11 cellular contexts compared by ENCODE assay signal in genomic region chr5:169629847-169630548, GRCh38. TPM values are rescaled to one million over a fixed set of nuclear protein-coding genes. Genes with fewer than 3 reads are reported as not detected.
DNase-seq lines count a peak whose midpoint lies in the region; ATAC-seq and TF ChIP-seq lines count a peak whose summit lies in the region.
"Had no signal": no experiment of that assay in that cellular context is flagged by ENCODE, and none has a peak within 500 bp of the region (broad histone marks: within the 10 kb centered on the region; RNA-seq: fewer than 3 reads in every experiment).

No MANE protein-coding gene starts in this region.

- peaks cover 2 to 10% (median 4%) of the 10 kb centered on the region in 5 donors for H3K27me3 Mint-ChIP-seq in naive thymus-derived CD8-positive, alpha-beta T cell

- no peak overlapping the region for H3K27ac Mint-ChIP-seq in naive thymus-derived CD8-positive, alpha-beta T cell

- peak overlapping the region; percentile 58 for H3K9ac ChIP-seq in GM23248

- no peak for TF ChIP-seq CTCF in AG04449 (IDR thresholded peaks at IDR 0.05; ENCODE audit: insufficient read depth, low read length, missing control alignments)

- peaks cover 55% of the 10 kb centered on the region for H3F3A ChIP-seq in GM23248 (ENCODE audit: insufficient read depth)

- no peaks in the 10 kb centered on the region for H3K36me3 Mint-ChIP-seq in naive thymus-derived CD8-positive, alpha-beta T cell

- peak overlapping the region; percentile 60 for H3K4me2 ChIP-seq in GM23248 (ENCODE audit: unreplicated experiment)

- in situ Hi-C loops in GM23248 (cut with MboI), result no loop called here

- peaks cover 0 to 8% (median 3%) of the 10 kb centered on the region in 9 donors for H3K9me3 Mint-ChIP-seq in naive thymus-derived CD8-positive, alpha-beta T cell

- H3K4me3 ChIP-seq in AG04449 (ENCODE audit: low read depth, low read length) (no peak overlapping the region), GM23248 (no peak overlapping the region)

- H3K36me3 ChIP-seq in GM23248 (ENCODE audit: low read depth), result no peaks in the 10 kb centered on the region
- H3K36me3 ChIP-seq: neutrophil had no signal

- DNase-seq in AG04449 (ENCODE audit: low read depth, low spot score) (peak; percentile 62), GM23248 (peak; percentile 96), T1000 (lab: John Stamatoyannopoulos, UW) (peak; percentile 9), fibroblast of the conjunctiva (ENCODE audit: low read depth) (peak; percentile 28), activated gamma-delta T cell (lab: John Stamatoyannopoulos, UW) (no peak), NCI-H1417 treated with DMSO at 0.1 percent for 48 hours (lab: John Stamatoyannopoulos, UW) (no peak)
- DNase-seq in naive thymus-derived CD8-positive, alpha-beta T cell, result no peak
- DNase-seq: NCI-H2107, SHP77 treated with DMSO at 0.1 percent for 48 hours had no signal

- H3K4me1 ChIP-seq in GM23248 (ENCODE audit: insufficient read depth), result peaks cover 74% of the 10 kb centered on the region

- H3K4me3 Mint-ChIP-seq in naive thymus-derived CD8-positive, alpha-beta T cell, result no peak overlapping the region

- no peak overlapping the region for H2AFZ ChIP-seq in GM23248

- no peak for ATAC-seq in GM21381 (IDR thresholded peaks at IDR 0.05; ENCODE audit: unreplicated experiment)
- ATAC-seq in naive thymus-derived CD8-positive, alpha-beta T cell, result no peak

- H4K20me1 ChIP-seq in GM23248 (ENCODE audit: insufficient read depth), result no peaks in the 10 kb centered on the region

- no peaks in the 10 kb centered on the region for H3K9me3 ChIP-seq in GM23248 (ENCODE audit: low read depth)
- H3K9me3 ChIP-seq: neutrophil had no signal

- WGBS in GM23248 (ENCODE audit: low coverage in 1 of 2, low lambda C conversion rate in 2 of 2, missing lambda C conversion rate in 2 of 2), 2 experiments, result 43 to 46% methylated on average over 6 of the region's 6 CpGs

- no peaks in the 10 kb centered on the region for H3K79me2 ChIP-seq in GM23248 (ENCODE audit: insufficient read depth)

- POLR2A ChIA-PET in AG04449 (lab: Yijun Ruan, JAX), result interaction anchor here (0.7 kb wide), 2 partner anchors 8 to 66 kb away, joined by 3 to 4 read pairs; no protein-coding TSS in a partner anchor
- POLR2A ChIA-PET in naive thymus-derived CD8-positive, alpha-beta T cell (lab: Charles Lee), result no interaction called here

- peaks cover 0 to 4% (median 0%) of the 10 kb centered on the region in 4 donors for H3K4me1 Mint-ChIP-seq in naive thymus-derived CD8-positive, alpha-beta T cell

- no peaks in the 10 kb centered on the region for H3K9me2 ChIP-seq in GM23248 (ENCODE audit: insufficient read depth)

- peak overlapping the region; percentile 92 for H3K27ac ChIP-seq in GM23248
- H3K27ac ChIP-seq: neutrophil had no signal

- CTCF ChIA-PET in AG04449 (lab: Yijun Ruan, JAX), result interaction anchor here (0.6 kb wide), 1 partner anchor 351 kb away, joined by 3 read pairs; no protein-coding TSS in a partner anchor

- H3K27me3 ChIP-seq in GM23248 (replicated peaks; ENCODE audit: insufficient read depth), result no peaks in the 10 kb centered on the region
- H3K27me3 ChIP-seq: neutrophil had no signal

RNA-seq across cellular contexts. Expression of gene DOCK2, which starts 7.1 kb away (rescaled TPM):
- 10.4 and 12.1 TPM in 2 replicates for total RNA-seq in GM23248 (2014; rRNA removed; shearing (Covaris generic))
- 5.4 and 6.5 TPM in 2 replicates for polyA plus RNA-seq in GM23248 (2016; fragmentation: Nextera tagmentation; extraction: Ambion mirVana)
- total RNA-seq in naive thymus-derived CD8-positive, alpha-beta T cell, result 100 to 1,000 TPM; 171 to 182 TPM
- polyA plus RNA-seq in naive thymus-derived CD8-positive, alpha-beta T cell, result 10 to 100 TPM; 59.5 to 84.6 (median 71.0) TPM

RNA-seq across cellular contexts. Expression of gene SPDL1, which starts 46.4 kb away (rescaled TPM):
- total RNA-seq in GM23248 (2014; rRNA removed; shearing (Covaris generic)), result 123 and 215 TPM in 2 replicates
- polyA plus RNA-seq in GM23248 (2016; fragmentation: Nextera tagmentation; extraction: Ambion mirVana), result 177 TPM in 2 replicates
- total RNA-seq in naive thymus-derived CD8-positive, alpha-beta T cell, result 10 to 100 TPM; 13.9 to 15.2 TPM
- 1 to 10 TPM; 6.2 to 7.8 (median 6.4) TPM for polyA plus RNA-seq in naive thymus-derived CD8-positive, alpha-beta T cell

Comparison
In these comparisons a context has a peak if more than half of its experiments do, and no peak if none do; other contexts are left out.
1. DNase-seq: peak in AG04449 (single experiment), GM23248 (single experiment), T1000 (single experiment) and fibroblast of the conjunctiva (single experiment); none in activated gamma-delta T cell (single experiment), NCI-H1417 treated with DMSO at 0.1 percent for 48 hours (single experiment) and naive thymus-derived CD8-positive, alpha-beta T cell (0 of 10).
2. RNA of gene DOCK2, which starts 7.1 kb away (total RNA-seq): 171 to 182 TPM in naive thymus-derived CD8-positive, alpha-beta T cell; 10.4 to 12.1 TPM in GM23248; every median in the first group is over 10 times any median in the second.